1 cellular context compared by ENCODE assay signal in genomic region chr16:11165894-11166665, GRCh38.
TF ChIP-seq lines count a peak whose summit lies in the region.

No MANE protein-coding gene starts in this region.

TF ChIP-seq in HepG2, 621 proteins besides CTCF, POLR2A, EP300 and RAD21 (continued from another document):
- TF ChIP-seq ZBTB33 (CRISPR knock-in tag; IDR thresholded peaks at IDR 0.05), result peak; percentile 46; the same call in 1 of the 2 replicates
